Comparison of ENCODE assay signal across 8 cellular contexts in the genomic region with DNA sequence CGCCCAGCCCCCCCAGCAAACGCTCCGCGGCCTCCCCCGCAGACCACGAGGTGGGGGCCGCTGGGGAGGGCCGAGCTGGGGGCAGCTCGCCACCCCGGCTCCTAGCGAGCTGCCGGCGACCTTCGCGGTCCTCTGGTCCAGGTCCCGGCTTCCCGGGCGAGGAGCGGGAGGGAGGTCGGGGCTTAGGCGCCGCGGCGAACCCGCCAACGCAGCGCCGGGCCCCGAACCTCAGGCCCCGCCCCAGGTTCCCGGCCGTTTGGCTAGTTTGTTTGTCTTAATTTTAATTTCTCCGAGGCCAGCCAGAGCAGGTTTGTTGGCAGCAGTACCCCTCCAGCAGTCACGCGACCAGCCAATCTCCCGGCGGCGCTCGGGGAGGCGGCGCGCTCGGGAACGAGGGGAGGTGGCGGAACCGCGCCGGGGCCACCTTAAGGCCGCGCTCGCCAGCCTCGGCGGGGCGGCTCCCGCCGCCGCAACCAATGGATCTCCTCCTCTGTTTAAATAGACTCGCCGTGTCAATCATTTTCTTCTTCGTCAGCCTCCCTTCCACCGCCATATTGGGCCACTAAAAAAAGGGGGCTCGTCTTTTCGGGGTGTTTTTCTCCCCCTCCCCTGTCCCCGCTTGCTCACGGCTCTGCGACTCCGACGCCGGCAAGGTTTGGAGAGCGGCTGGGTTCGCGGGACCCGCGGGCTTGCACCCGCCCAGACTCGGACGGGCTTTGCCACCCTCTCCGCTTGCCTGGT.
DNase-seq lines count a peak whose midpoint lies in the region; ATAC-seq and TF ChIP-seq lines count a peak whose summit lies in the region.

Gene CDKN1B, plus strand, starts transcription at position 524 of the 741 bp plus-strand sequence. CDS start 472 bp downstream, outside the sequence.

- peak within 1 kb of the TSS; percentile 98 for H3K27ac ChIP-seq in rectal smooth muscle tissue (ENCODE audit: low read depth, low read length)

- H3K27me3 ChIP-seq in rectal smooth muscle tissue (ENCODE audit: control insufficient read depth, insufficient read depth, low read length), result no peaks in the 10 kb centered on the region

- DNase-seq in NCI-H2081 treated with DMSO at 0.1 percent for 48 hours (lab: John Stamatoyannopoulos, UW) (peak; percentile 83), T1000 (lab: John Stamatoyannopoulos, UW) (peak; percentile 89), astrocyte of the cerebellum (ENCODE audit: low read depth) (peak; percentile 79), hepatic stellate cell (ENCODE audit: low spot score) (peak; percentile 88)

- peak within 1 kb of the TSS; percentile 99 for H3K9ac ChIP-seq in rectal smooth muscle tissue (ENCODE audit: low read length)

- H3K4me3 ChIP-seq in astrocyte of the cerebellum (ENCODE audit: low read depth, low read length), result peak within 1 kb of the TSS; percentile 82
- H3K4me3 ChIP-seq in rectal smooth muscle tissue (ENCODE audit: low read length), result peak within 1 kb of the TSS; percentile 99

- TF ChIP-seq POLR2A in GM15510 (IDR thresholded peaks at IDR 0.05; ENCODE audit: borderline replicate concordance, extremely low read depth, insufficient read length), result peak; percentile 78

- in situ Hi-C loops in astrocyte of the cerebellum (cut with HindIII; ENCODE audit: low sequenced_read_pairs), result loop anchor here (25.0 kb wide), 1 partner anchor 330 kb away; no protein-coding TSS in a partner anchor

- no peak for TF ChIP-seq CTCF in astrocyte of the cerebellum (IDR thresholded peaks at IDR 0.05; ENCODE audit: low read depth, low read length, missing control alignments)

- peaks cover 16% of the 10 kb centered on the region for H3K36me3 ChIP-seq in rectal smooth muscle tissue (ENCODE audit: control insufficient read depth, insufficient read depth, low read length)

- H3K4me1 ChIP-seq in rectal smooth muscle tissue (ENCODE audit: control insufficient read depth, insufficient read depth, low read length), result peaks cover 29% of the 10 kb centered on the region

- peak; percentile 38 for ATAC-seq in HG02970 (IDR thresholded peaks at IDR 0.05; ENCODE audit: low FRiP score, unreplicated experiment)
- no peak for ATAC-seq in HG03378 (IDR thresholded peaks at IDR 0.05; ENCODE audit: unreplicated experiment)
